Comparison of ENCODE assay signal across 8 cellular contexts in the genomic region with DNA sequence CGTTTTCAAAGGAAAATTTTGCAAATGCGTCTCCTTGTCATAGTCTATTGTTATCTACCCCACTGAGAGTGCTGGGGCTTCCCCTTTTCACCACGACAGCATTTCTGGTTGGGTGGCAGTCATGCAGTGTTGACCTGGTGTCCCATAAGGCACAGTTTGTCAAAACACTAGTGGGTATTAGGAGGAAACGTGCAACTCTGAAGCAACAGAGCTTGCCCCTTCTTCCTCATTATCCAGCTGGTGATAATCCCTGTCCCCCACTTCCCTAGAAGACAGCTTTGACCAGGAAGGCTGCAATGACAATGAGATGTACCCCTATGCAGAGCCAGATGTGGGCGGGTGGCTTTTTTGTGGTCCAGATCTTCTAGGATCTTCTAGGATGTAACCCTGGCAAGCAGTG. TPM values are rescaled to one million over a fixed set of nuclear protein-coding genes. Genes with fewer than 3 reads are reported as not detected.
DNase-seq lines count a peak whose midpoint lies in the region; ATAC-seq lines count a peak whose summit lies in the region.

No MANE protein-coding gene starts in this region.

- DNase-seq in activated CD4-positive, alpha-beta memory T cell treated with anti-CD3 and anti-CD28 coated beads, Interleukin-2, amount 10 ng/mL, durations not matched to agents 7 days and 5 days, result peak; percentile 52
- DNase-seq in natural killer cell treated with Interleukin-12 subunit alpha and Interleukin-12 subunit beta and Interleukin-15 and Interleukin-18, amount 100 ng/mL, for 72 hours (ENCODE audit: low spot score), result no peak
- DNase-seq in HCEC 1CT (no peak), AG20443 (ENCODE audit: low spot score) (no peak), amniotic stem cell (lab: John Stamatoyannopoulos, UW) (no peak)

- ATAC-seq in GM19395 (IDR thresholded peaks at IDR 0.05; ENCODE audit: unreplicated experiment), result peak; percentile 57
- peak; percentile 52 for ATAC-seq in HG03439 (IDR thresholded peaks at IDR 0.05; ENCODE audit: unreplicated experiment)
- ATAC-seq in natural killer cell treated with Interleukin-12 subunit alpha and Interleukin-12 subunit beta and Interleukin-15 and Interleukin-18, amount 100 ng/mL, for 72 hours, result peak in 1 of 2 donors; percentile 60
- no peak for ATAC-seq in GM19397 (IDR thresholded peaks at IDR 0.05; ENCODE audit: unreplicated experiment)

- H3K4me1 Mint-ChIP-seq in activated CD4-positive, alpha-beta memory T cell treated with anti-CD3 and anti-CD28 coated beads, Interleukin-2, amount 10 ng/mL, durations not matched to agents 7 days and 5 days, result peaks cover 43% of the 10 kb centered on the region
- peaks cover 24 to 32% of the 10 kb centered on the region in 2 donors for H3K4me1 Mint-ChIP-seq in natural killer cell treated with Interleukin-12 subunit alpha and Interleukin-12 subunit beta and Interleukin-15 and Interleukin-18, amount 100 ng/mL, for 72 hours (ENCODE audit: low read depth in 2 of 2)

- peaks cover 35% of the 10 kb centered on the region for H3K36me3 Mint-ChIP-seq in activated CD4-positive, alpha-beta memory T cell treated with anti-CD3 and anti-CD28 coated beads, Interleukin-2, amount 10 ng/mL, durations not matched to agents 7 days and 5 days (ENCODE audit: low read depth)
- no peaks in the 10 kb centered on the region for H3K36me3 Mint-ChIP-seq in natural killer cell treated with Interleukin-12 subunit alpha and Interleukin-12 subunit beta and Interleukin-15 and Interleukin-18, amount 100 ng/mL, for 72 hours

- POLR2A ChIA-PET in activated CD4-positive, alpha-beta memory T cell treated with anti-CD3 and anti-CD28 coated beads, Interleukin-2, amount 10 ng/mL, durations not matched to agents 7 days and 5 days (lab: Charles Lee), result interaction anchor here (0.7 to 3.0 kb wide), 9 partner anchors 9 to 206 kb away, joined by 3 to 31 read pairs (median 7); a partner anchor contains a TSS

- peak overlapping the region; percentile 91 for H3K27ac Mint-ChIP-seq in activated CD4-positive, alpha-beta memory T cell treated with anti-CD3 and anti-CD28 coated beads, Interleukin-2, amount 10 ng/mL, durations not matched to agents 7 days and 5 days
- H3K27ac Mint-ChIP-seq in natural killer cell treated with Interleukin-12 subunit alpha and Interleukin-12 subunit beta and Interleukin-15 and Interleukin-18, amount 100 ng/mL, for 72 hours, result peak overlapping the region; percentile 70 to 89

- CTCF ChIA-PET in activated CD4-positive, alpha-beta memory T cell treated with anti-CD3 and anti-CD28 coated beads, Interleukin-2, amount 10 ng/mL, durations not matched to agents 7 days and 5 days (lab: Charles Lee), result interaction anchor here (0.9 to 1.5 kb wide), 3 partner anchors 84 to 143 kb away, joined by 3 to 6 read pairs (median 4); no protein-coding TSS in a partner anchor

- peaks cover 9% of the 10 kb centered on the region for H3K27me3 Mint-ChIP-seq in activated CD4-positive, alpha-beta memory T cell treated with anti-CD3 and anti-CD28 coated beads, Interleukin-2, amount 10 ng/mL, durations not matched to agents 7 days and 5 days
- no peaks in the 10 kb centered on the region for H3K27me3 Mint-ChIP-seq in natural killer cell treated with Interleukin-12 subunit alpha and Interleukin-12 subunit beta and Interleukin-15 and Interleukin-18, amount 100 ng/mL, for 72 hours

- H3K4me3 Mint-ChIP-seq in activated CD4-positive, alpha-beta memory T cell treated with anti-CD3 and anti-CD28 coated beads, Interleukin-2, amount 10 ng/mL, durations not matched to agents 7 days and 5 days, result peak overlapping the region; percentile 96
- peak overlapping the region; percentile 79 for H3K4me3 Mint-ChIP-seq in natural killer cell treated with Interleukin-12 subunit alpha and Interleukin-12 subunit beta and Interleukin-15 and Interleukin-18, amount 100 ng/mL, for 72 hours

- H3K9me3 Mint-ChIP-seq in activated CD4-positive, alpha-beta memory T cell treated with anti-CD3 and anti-CD28 coated beads, Interleukin-2, amount 10 ng/mL, durations not matched to agents 7 days and 5 days, result no peaks in the 10 kb centered on the region
- H3K9me3 Mint-ChIP-seq in natural killer cell treated with Interleukin-12 subunit alpha and Interleukin-12 subunit beta and Interleukin-15 and Interleukin-18, amount 100 ng/mL, for 72 hours, result no peaks in the 10 kb centered on the region

RNA-seq across cellular contexts. Expression of a gene that starts 1.8 kb away (rescaled TPM):
- total RNA-seq in activated CD4-positive, alpha-beta memory T cell treated with anti-CD3 and anti-CD28 coated beads, Interleukin-2, amount 10 ng/mL, durations not matched to agents 7 days and 5 days, result 10 to 100 TPM; 58.8 to 62.3 TPM
- 10 to 100 TPM; 47.9 to 66.6 TPM for total RNA-seq in natural killer cell treated with Interleukin-12 subunit alpha and Interleukin-12 subunit beta and Interleukin-15 and Interleukin-18, amount 100 ng/mL, for 72 hours
